In genomic region chr2:96325884-96326255, GRCh38 we compare ENCODE assay signal across 8 cellular contexts. TPM values are rescaled to one million over a fixed set of nuclear protein-coding genes. Genes with fewer than 3 reads are reported as not detected.
DNase-seq lines count a peak whose midpoint lies in the region; ATAC-seq, FAIRE-seq and TF ChIP-seq lines count a peak whose summit lies in the region.

No MANE protein-coding gene starts in this region.

- H3K4me3 Mint-ChIP-seq in naive thymus-derived CD4-positive, alpha-beta T cell, result peak overlapping the region; percentile 82 to 95 (median 92)

- TF ChIP-seq CTCF in OCI-LY7 (conservative IDR thresholded peaks at IDR 0.05; ENCODE audit: low read length) (no peak; the same call in 1 of the 2 replicates), astrocyte of the cerebellum (IDR thresholded peaks at IDR 0.05; ENCODE audit: low read depth, low read length, missing control alignments) (no peak)

- CTCF ChIA-PET in OCI-LY7 (lab: Charles Lee; ENCODE audit: unreplicated experiment), result no interaction called here
- CTCF ChIA-PET in naive thymus-derived CD4-positive, alpha-beta T cell (lab: Charles Lee), result interaction anchor here (0.5 to 0.6 kb wide), 2 partner anchors 18 to 338 kb away, joined by 3 to 6 read pairs; no protein-coding TSS in a partner anchor

- DNase-seq in OCI-LY7 (ENCODE audit: low spot score) (peak; percentile 60), astrocyte of the cerebellum (ENCODE audit: low read depth) (no peak), SKM-1 treated with dmso at 0.1 percent for 144 hours (lab: John Stamatoyannopoulos, UW; ENCODE audit: unreplicated experiment) (no peak), GM19238 (ENCODE audit: insufficient read length, low spot score) (no peak), urothelium cell line (ENCODE audit: low spot score) (no peak), left lobe of liver (ENCODE audit: low spot score) (no peak)
- DNase-seq in naive thymus-derived CD4-positive, alpha-beta T cell, result peak; percentile 24 to 55 (median 41)

- POLR2A ChIA-PET in OCI-LY7 (lab: Charles Lee), result interaction anchor here (0.5 to 0.7 kb wide), 2 partner anchors 10 to 52 kb away, joined by 3 read pairs; partner anchors contain the start of gene NCAPH
- POLR2A ChIA-PET in naive thymus-derived CD4-positive, alpha-beta T cell (lab: Charles Lee), result interaction anchor here (1.1 to 7.3 kb wide), 5 partner anchors 9 to 117 kb away, joined by 3 to 54 read pairs (median 6); partner anchors contain the start of genes NCAPH, SNRNP200 and STARD7

- no peaks in the 10 kb centered on the region for H3K9me2 ChIP-seq in OCI-LY7 (ENCODE audit: insufficient read depth, low read length)

- no peaks in the 10 kb centered on the region for H3K27me3 ChIP-seq in naive thymus-derived CD4-positive, alpha-beta T cell (ENCODE audit: control insufficient read depth in 2 of 2, insufficient read depth in 2 of 2, low read length in 2 of 2)

- H3K27ac ChIP-seq in OCI-LY7 (ENCODE audit: low read depth, low read length, poor library complexity, severe bottlenecking), result no peak overlapping the region
- H3K27ac ChIP-seq in naive thymus-derived CD4-positive, alpha-beta T cell (ENCODE audit: low read depth, low read length), result peak overlapping the region; percentile 61

- H3K79me2 ChIP-seq in OCI-LY7 (ENCODE audit: insufficient read depth, low read depth, low read length), result no peaks in the 10 kb centered on the region

- H3K4me1 Mint-ChIP-seq in naive thymus-derived CD4-positive, alpha-beta T cell, result peaks cover 15 to 59% (median 30%) of the 10 kb centered on the region in 7 donors

- peak overlapping the region; percentile 73 for H2AFZ ChIP-seq in OCI-LY7 (ENCODE audit: low read length)

- peak overlapping the region; percentile 44 to 91 (median 78) for H3K27ac Mint-ChIP-seq in naive thymus-derived CD4-positive, alpha-beta T cell

- no peaks in the 10 kb centered on the region for H3K9me3 Mint-ChIP-seq in naive thymus-derived CD4-positive, alpha-beta T cell

- peak; percentile 72 for ATAC-seq in naive thymus-derived CD4-positive, alpha-beta T cell
- no peak for ATAC-seq in left lobe of liver

- H3K9ac ChIP-seq in ES-I3 (ENCODE audit: low read depth, low read length), result peak overlapping the region; percentile 71; the same call in 1 of the 2 replicates

- intact Hi-C loops in OCI-LY7 (cut with micrococcal nuclease; ENCODE audit: unreplicated experiment), result no loop called here
- intact Hi-C loops in naive thymus-derived CD4-positive, alpha-beta T cell (cut with micrococcal nuclease), result loop anchor here (1.0 to 10.0 kb wide), 3 partner anchors 9 to 639 kb away; partner anchors contain the start of genes NCAPH (in 2 of the 2) and SNRNP200 (in 1 of the 2)

- peak overlapping the region; percentile 71 for H3K4me3 ChIP-seq in OCI-LY7 (ENCODE audit: low read depth, low read length, poor library complexity, severe bottlenecking)
- H3K4me3 ChIP-seq in astrocyte of the cerebellum (ENCODE audit: low read depth, low read length), result peak overlapping the region; percentile 56
- peak overlapping the region; percentile 76 for H3K4me3 ChIP-seq in naive thymus-derived CD4-positive, alpha-beta T cell (ENCODE audit: low read length)

- no peaks in the 10 kb centered on the region for H3K9me3 ChIP-seq in ES-I3 (ENCODE audit: control insufficient read depth, insufficient read depth, low read length)
- no peaks in the 10 kb centered on the region for H3K9me3 ChIP-seq in OCI-LY7 (ENCODE audit: low read length)
- H3K9me3 ChIP-seq in naive thymus-derived CD4-positive, alpha-beta T cell (ENCODE audit: control insufficient read depth in 2 of 3, low read length in 3 of 3), result no peaks in the 10 kb centered on the region

- in situ Hi-C loops in astrocyte of the cerebellum (cut with HindIII; ENCODE audit: low sequenced_read_pairs), result no loop called here

- peaks cover 0 to 28% (median 0%) of the 10 kb centered on the region in 5 donors for H3K36me3 Mint-ChIP-seq in naive thymus-derived CD4-positive, alpha-beta T cell

- H4K20me1 ChIP-seq in OCI-LY7 (ENCODE audit: insufficient read depth, low read length), result 0 out of 2 replicates have a peak, but pooled peaks cover 3% of the 10 kb centered on the region

- FAIRE-seq in urothelium cell line (lab: Jason Lieb, UNC), result no peak

- H3K4me1 ChIP-seq in ES-I3 (ENCODE audit: insufficient read depth, low read length) (peaks cover 5% of the 10 kb centered on the region; the same call in 1 of the 2 replicates), OCI-LY7 (ENCODE audit: insufficient read depth, low read length, poor library complexity, severe bottlenecking) (peaks cover 36% of the 10 kb centered on the region)
- peaks cover 23 to 26% of the 10 kb centered on the region in 2 donors for H3K4me1 ChIP-seq in naive thymus-derived CD4-positive, alpha-beta T cell (ENCODE audit: control insufficient read depth in 2 of 2, insufficient read depth in 2 of 2, low read length in 2 of 2)

- H3K36me3 ChIP-seq in ES-I3 (ENCODE audit: insufficient read depth, low read length) (no peaks in the 10 kb centered on the region), OCI-LY7 (ENCODE audit: insufficient read depth, low read length) (peaks cover 20% of the 10 kb centered on the region)
- no peaks in the 10 kb centered on the region for H3K36me3 ChIP-seq in naive thymus-derived CD4-positive, alpha-beta T cell (ENCODE audit: control insufficient read depth in 2 of 3, insufficient read depth in 3 of 3, low read length in 3 of 3)

- H3K4me2 ChIP-seq in OCI-LY7 (ENCODE audit: low read length), result peak overlapping the region; percentile 80

- no TSS peak for BruUV-seq in OCI-LY7 (replicated peaks; lab: Mats Ljungman, UMichigan)

- H3K27me3 Mint-ChIP-seq in naive thymus-derived CD4-positive, alpha-beta T cell, result peaks cover 0 to 7% (median 0%) of the 10 kb centered on the region in 5 donors

RNA-seq across cellular contexts. Expression of gene ITPRIPL1, which starts 0.8 kb away (rescaled TPM):
- total RNA-seq in OCI-LY7 (2014; rRNA removed; shearing (Covaris generic)), result 13.5 and 15.5 TPM in 2 replicates
- total RNA-seq in OCI-LY7 (2022), result 7.1 and 8.1 TPM in 2 replicates
- total RNA-seq in naive thymus-derived CD4-positive, alpha-beta T cell, result 10 to 100 TPM in 1 of 5 experiments, 1 to 10 TPM in 2, under 1 TPM in 2; 0.79 to 30.4 (median 1.2) TPM
- under 1 TPM; 0.37 to 0.85 TPM for polyA plus RNA-seq in naive thymus-derived CD4-positive, alpha-beta T cell
- 0.20 TPM for total RNA-seq in left lobe of liver

RNA-seq across cellular contexts. Expression of gene NCAPH, which starts 9.7 kb away (rescaled TPM):
- 94.7 and 108 TPM in 2 replicates for total RNA-seq in OCI-LY7 (2014; rRNA removed; shearing (Covaris generic))
- total RNA-seq in OCI-LY7 (2022) (85.8 and 91.3 TPM in 2 replicates), left lobe of liver (0.58 TPM)
- 10 to 100 TPM in 1 of 5 experiments, under 1 TPM in 4; 0.16 to 50.2 (median 0.66) TPM for total RNA-seq in naive thymus-derived CD4-positive, alpha-beta T cell
- not detected for polyA plus RNA-seq in naive thymus-derived CD4-positive, alpha-beta T cell

RNA-seq across cellular contexts. Expression of gene SNRNP200, which starts 20.5 kb away (rescaled TPM):
- 76.0 and 79.3 TPM in 2 replicates for total RNA-seq in OCI-LY7 (2014; rRNA removed; shearing (Covaris generic))
- total RNA-seq in OCI-LY7 (2022) (213 and 216 TPM in 2 replicates), left lobe of liver (49.7 TPM)
- total RNA-seq in naive thymus-derived CD4-positive, alpha-beta T cell, result 100 to 1,000 TPM; 165 to 255 (median 212) TPM
- 100 to 1,000 TPM in 1 of 2 donors, 10 to 100 TPM in 1; 86.6 to 137 TPM for polyA plus RNA-seq in naive thymus-derived CD4-positive, alpha-beta T cell

RNA-seq across cellular contexts. Expression of gene CIAO1, which starts 59.8 kb away (rescaled TPM):
- total RNA-seq in OCI-LY7 (2014; rRNA removed; shearing (Covaris generic)), result 89.8 and 128 TPM in 2 replicates
- total RNA-seq in OCI-LY7 (2022) (85.2 and 89.6 TPM in 2 replicates), left lobe of liver (45.0 TPM)
- 10 to 100 TPM; 62.1 to 85.3 (median 71.6) TPM for total RNA-seq in naive thymus-derived CD4-positive, alpha-beta T cell
- 100 to 1,000 TPM in 1 of 2 donors, 10 to 100 TPM in 1; 85.5 to 115 TPM for polyA plus RNA-seq in naive thymus-derived CD4-positive, alpha-beta T cell

Comparison
In these comparisons a context has a peak if more than half of its experiments do, and no peak if none do; other contexts are left out.
1. DNase-seq: peak in OCI-LY7 (single experiment) and naive thymus-derived CD4-positive, alpha-beta T cell (9 of 9); none in astrocyte of the cerebellum (single experiment), SKM-1 treated with dmso at 0.1 percent for 144 hours (single experiment), GM19238 (single experiment), urothelium cell line (single experiment) and left lobe of liver (single experiment).
2. Peak in every context shown above with its lines, with median percentiles within 50 percentile points of each other: H3K4me3 ChIP-seq.